22 cellular contexts compared by ENCODE assay signal in genomic region chr19:34669305-34669704, GRCh38. TPM values are rescaled to one million over a fixed set of nuclear protein-coding genes. Genes with fewer than 3 reads are reported as not detected.
"Had no signal": no experiment of that assay in that cellular context is flagged by ENCODE, and none has a peak within 500 bp of the region (broad histone marks: within the 10 kb centered on the region; RNA-seq: fewer than 3 reads in every experiment).

No MANE protein-coding gene starts in this region.

- H3K36me3 ChIP-seq: brain microvascular endothelial cell, colonic mucosa, gastrocnemius medialis, left lung, upper lobe of left lung had no signal

- DNase-seq: activated CD4-positive, alpha-beta T cell treated with anti-CD3 and anti-CD28 coated beads, Interleukin-2, amount 10 ng/mL, durations not matched to agents 7 days and 5 days; activated CD8-positive, alpha-beta T cell treated with anti-CD3 and anti-CD28 coated beads, Interleukin-2, amount 10 ng/mL, durations not matched to agents 7 days and 5 days; activated naive CD4-positive, alpha-beta T cell treated with anti-CD3 and anti-CD28 coated beads for 36 hours; activated T-cell treated with anti-CD3 and anti-CD28 coated beads, Interleukin-2, amount 50 U/mL, for 24 hours; brain microvascular endothelial cell; colonic mucosa; endodermal cell; gastrocnemius medialis; kidney; mammary epithelial cell; midbrain; nephron progenitor cell; occipital lobe; psoas muscle; right cardiac atrium; stimulated activated CD4-positive, alpha-beta T cell treated with anti-CD3 and anti-CD28 coated beads, Interleukin-4, amount 100 ng/mL, for 1 hour; stimulated activated naive CD8-positive, alpha-beta T cell treated with anti-CD3 and anti-CD28 coated beads, Interleukin-15, amount 100 ng/mL, for 72 hours; upper lobe of left lung had no signal

- H3K27me3 ChIP-seq: brain microvascular endothelial cell, colonic mucosa, gastrocnemius medialis, left lung, upper lobe of left lung had no signal

- ATAC-seq: activated CD4-positive, CD25-positive, alpha-beta regulatory T cell treated with anti-CD3 and anti-CD28 coated beads, Interleukin-2, amount 50 U/mL, for 24 hours; activated CD8-positive, alpha-beta T cell treated with anti-CD3 and anti-CD28 coated beads, Interleukin-2, amount 10 ng/mL, durations not matched to agents 7 days and 5 days; gastrocnemius medialis; left lung; stimulated activated naive CD8-positive, alpha-beta T cell treated with anti-CD3 and anti-CD28 coated beads, Interleukin-15, amount 100 ng/mL, for 72 hours had no signal

- H3K9me3 ChIP-seq: colonic mucosa, gastrocnemius medialis, left lung, psoas muscle, upper lobe of left lung had no signal

- H3K4me1 ChIP-seq: colonic mucosa had no signal

- H3K4me3 ChIP-seq: colonic mucosa, gastrocnemius medialis, left lung, psoas muscle, skin epidermis, upper lobe of left lung had no signal

- H3K27ac ChIP-seq: brain microvascular endothelial cell, colonic mucosa, gastrocnemius medialis, left lung, psoas muscle, skin epidermis, upper lobe of left lung had no signal

RNA-seq across cellular contexts. Expression of gene SCGB2B2, which starts 7.7 kb away (rescaled TPM):
- total RNA-seq: epithelial cell of proximal tubule had no signal
